1 cellular context compared by ENCODE assay signal in genomic region chr2:162198239-162198638, GRCh38.
TF ChIP-seq lines count a peak whose summit lies in the region.

No MANE protein-coding gene starts in this region.

TF ChIP-seq in HepG2, 621 proteins besides CTCF, POLR2A, EP300 and RAD21:
- TF ChIP-seq ZNF616 (CRISPR knock-in tag; IDR thresholded peaks at IDR 0.05; ENCODE audit: low read depth) (no peak), ZNF660 (CRISPR knock-in tag; IDR thresholded peaks at IDR 0.05; ENCODE audit: borderline replicate concordance, low read depth) (no peak), ADNP (CRISPR knock-in tag; IDR thresholded peaks at IDR 0.05) (no peak), HNRNPK (IDR thresholded peaks at IDR 0.05; ENCODE audit: low read depth, low read length, poor library complexity, severe bottlenecking) (no peak)
- TF ChIP-seq, protein P1, sequence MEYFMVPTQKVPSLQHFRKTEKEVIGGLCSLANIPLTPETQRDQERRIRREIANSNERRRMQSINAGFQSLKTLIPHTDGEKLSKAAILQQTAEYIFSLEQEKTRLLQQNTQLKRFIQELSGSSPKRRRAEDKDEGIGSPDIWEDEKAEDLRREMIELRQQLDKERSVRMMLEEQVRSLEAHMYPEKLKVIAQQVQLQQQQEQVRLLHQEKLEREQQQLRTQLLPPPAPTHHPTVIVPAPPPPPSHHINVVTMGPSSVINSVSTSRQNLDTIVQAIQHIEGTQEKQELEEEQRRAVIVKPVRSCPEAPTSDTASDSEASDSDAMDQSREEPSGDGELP (IDR thresholded peaks at IDR 0.05; ENCODE audit: borderline replicate concordance, low read depth), result no peak
- TF ChIP-seq, protein P2, sequence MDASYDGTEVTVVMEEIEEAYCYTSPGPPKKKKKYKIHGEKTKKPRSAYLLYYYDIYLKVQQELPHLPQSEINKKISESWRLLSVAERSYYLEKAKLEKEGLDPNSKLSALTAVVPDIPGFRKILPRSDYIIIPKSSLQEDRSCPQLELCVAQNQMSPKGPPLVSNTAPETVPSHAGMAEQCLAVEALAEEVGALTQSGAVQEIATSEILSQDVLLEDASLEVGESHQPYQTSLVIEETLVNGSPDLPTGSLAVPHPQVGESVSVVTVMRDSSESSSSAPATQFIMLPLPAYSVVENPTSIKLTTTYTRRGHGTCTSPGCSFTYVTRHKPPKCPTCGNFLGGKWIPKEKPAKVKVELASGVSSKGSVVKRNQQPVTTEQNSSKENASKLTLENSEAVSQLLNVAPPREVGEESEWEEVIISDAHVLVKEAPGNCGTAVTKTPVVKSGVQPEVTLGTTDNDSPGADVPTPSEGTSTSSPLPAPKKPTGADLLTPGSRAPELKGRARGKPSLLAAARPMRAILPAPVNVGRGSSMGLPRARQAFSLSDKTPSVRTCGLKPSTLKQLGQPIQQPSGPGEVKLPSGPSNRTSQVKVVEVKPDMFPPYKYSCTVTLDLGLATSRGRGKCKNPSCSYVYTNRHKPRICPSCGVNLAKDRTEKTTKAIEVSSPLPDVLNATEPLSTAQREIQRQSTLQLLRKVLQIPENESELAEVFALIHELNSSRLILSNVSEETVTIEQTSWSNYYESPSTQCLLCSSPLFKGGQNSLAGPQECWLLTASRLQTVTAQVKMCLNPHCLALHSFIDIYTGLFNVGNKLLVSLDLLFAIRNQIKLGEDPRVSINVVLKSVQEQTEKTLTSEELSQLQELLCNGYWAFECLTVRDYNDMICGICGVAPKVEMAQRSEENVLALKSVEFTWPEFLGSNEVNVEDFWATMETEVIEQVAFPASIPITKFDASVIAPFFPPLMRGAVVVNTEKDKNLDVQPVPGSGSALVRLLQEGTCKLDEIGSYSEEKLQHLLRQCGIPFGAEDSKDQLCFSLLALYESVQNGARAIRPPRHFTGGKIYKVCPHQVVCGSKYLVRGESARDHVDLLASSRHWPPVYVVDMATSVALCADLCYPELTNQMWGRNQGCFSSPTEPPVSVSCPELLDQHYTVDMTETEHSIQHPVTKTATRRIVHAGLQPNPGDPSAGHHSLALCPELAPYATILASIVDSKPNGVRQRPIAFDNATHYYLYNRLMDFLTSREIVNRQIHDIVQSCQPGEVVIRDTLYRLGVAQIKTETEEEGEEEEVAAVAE (CRISPR knock-in tag; IDR thresholded peaks at IDR 0.05; ENCODE audit: borderline replicate concordance), result no peak
- TF ChIP-seq, protein P3, sequence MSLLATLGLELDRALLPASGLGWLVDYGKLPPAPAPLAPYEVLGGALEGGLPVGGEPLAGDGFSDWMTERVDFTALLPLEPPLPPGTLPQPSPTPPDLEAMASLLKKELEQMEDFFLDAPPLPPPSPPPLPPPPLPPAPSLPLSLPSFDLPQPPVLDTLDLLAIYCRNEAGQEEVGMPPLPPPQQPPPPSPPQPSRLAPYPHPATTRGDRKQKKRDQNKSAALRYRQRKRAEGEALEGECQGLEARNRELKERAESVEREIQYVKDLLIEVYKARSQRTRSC (CRISPR knock-in tag; IDR thresholded peaks at IDR 0.05; ENCODE audit: low read depth), result no peak
TF ChIP-seq in HepG2: peak in this region for 0.
